Comparison of ENCODE assay signal across 19 cellular contexts in the genomic region with DNA sequence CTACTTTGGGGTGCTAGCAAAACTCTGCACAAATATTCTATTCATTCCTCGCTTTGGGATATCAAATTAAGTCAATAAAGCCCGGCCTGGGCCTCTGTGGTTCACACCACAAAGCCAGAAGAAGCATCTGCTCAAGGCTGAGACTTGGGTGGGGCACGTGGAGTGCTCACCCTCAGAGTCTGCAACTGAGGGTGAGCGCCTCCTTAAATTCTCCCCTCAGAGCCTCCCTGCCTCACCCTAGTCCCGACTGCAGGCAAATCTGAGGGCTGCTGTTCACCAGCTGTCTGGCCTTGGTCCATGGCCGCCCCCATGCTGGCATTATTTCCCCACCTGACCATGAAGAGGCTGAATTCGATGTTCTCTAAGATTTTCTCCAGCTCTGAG. TPM values are rescaled to one million over a fixed set of nuclear protein-coding genes. Genes with fewer than 3 reads are reported as not detected.
"Had no signal": no experiment of that assay in that cellular context is flagged by ENCODE, and none has a peak within 500 bp of the region (broad histone marks: within the 10 kb centered on the region; RNA-seq: fewer than 3 reads in every experiment).

No MANE protein-coding gene starts in this region.

- H3K9me3 Mint-ChIP-seq: activated CD4-positive, alpha-beta T cell treated with anti-CD3 and anti-CD28 coated beads, Interleukin-2, amount 10 ng/mL, durations not matched to agents 7 days and 5 days; activated naive CD8-positive, alpha-beta T cell treated with anti-CD3 and anti-CD28 coated beads, Interleukin-2, amount 10 ng/mL, durations not matched to agents 7 days and 5 days; activated T-cell treated with anti-CD3 and anti-CD28 coated beads, Interleukin-2, amount 50 U/mL, for 72 hours; nephron progenitor cell; stimulated activated effector memory CD8-positive, alpha-beta T cell treated with anti-CD3 and anti-CD28 coated beads, Interleukin-12 subunit alpha, Interleukin-12 subunit beta, amount 100 ng/mL, for 72 hours had no signal

- H3K36me3 Mint-ChIP-seq: stimulated activated effector memory CD8-positive, alpha-beta T cell treated with anti-CD3 and anti-CD28 coated beads, Interleukin-12 subunit alpha, Interleukin-12 subunit beta, amount 100 ng/mL, for 72 hours had no signal

- H3K9me3 ChIP-seq: sigmoid colon, thoracic aorta had no signal

- H3K36me3 ChIP-seq: sigmoid colon, thoracic aorta had no signal

- H3K4me3 Mint-ChIP-seq: activated CD4-positive, alpha-beta T cell treated with anti-CD3 and anti-CD28 coated beads, Interleukin-2, amount 10 ng/mL, durations not matched to agents 7 days and 5 days; activated naive CD8-positive, alpha-beta T cell treated with anti-CD3 and anti-CD28 coated beads, Interleukin-2, amount 10 ng/mL, durations not matched to agents 7 days and 5 days had no signal

- ATAC-seq: activated T-cell treated with anti-CD3 and anti-CD28 coated beads, Interleukin-2, amount 50 U/mL, for 72 hours; left cardiac atrium; stimulated activated effector memory CD8-positive, alpha-beta T cell treated with anti-CD3 and anti-CD28 coated beads, Interleukin-12 subunit alpha, Interleukin-12 subunit beta, amount 100 ng/mL, for 72 hours had no signal

- DNase-seq: activated CD4-positive, alpha-beta T cell treated with anti-CD3 and anti-CD28 coated beads, Interleukin-2, amount 10 ng/mL, durations not matched to agents 7 days and 5 days; activated CD8-positive, alpha-beta memory T cell treated with anti-CD3 and anti-CD28 coated beads, Interleukin-2, amount 50 U/mL, for 48 hours; activated gamma-delta T cell treated with Interleukin-2 at 50 U/mL for 16 hours; activated naive CD8-positive, alpha-beta T cell treated with anti-CD3 and anti-CD28 coated beads, Interleukin-2, amount 10 ng/mL, durations not matched to agents 7 days and 5 days; activated T-cell treated with anti-CD3 and anti-CD28 coated beads, Interleukin-2, amount 50 U/mL, for 72 hours; cerebellar nuclear complex; effector CD8-positive, alpha-beta T cell; foreskin melanocyte; head of caudate nucleus; left cardiac atrium; nephron progenitor cell; sigmoid colon; SW 1271 had no signal

- H3K27ac ChIP-seq: epithelial cell of prostate, sigmoid colon, thoracic aorta had no signal

- H3K4me3 ChIP-seq: lung, sigmoid colon had no signal

- H3K27ac Mint-ChIP-seq: activated CD4-positive, alpha-beta T cell treated with anti-CD3 and anti-CD28 coated beads, Interleukin-2, amount 10 ng/mL, durations not matched to agents 7 days and 5 days; activated naive CD8-positive, alpha-beta T cell treated with anti-CD3 and anti-CD28 coated beads, Interleukin-2, amount 10 ng/mL, durations not matched to agents 7 days and 5 days; activated T-cell treated with anti-CD3 and anti-CD28 coated beads, Interleukin-2, amount 50 U/mL, for 72 hours; nephron progenitor cell; stimulated activated effector memory CD8-positive, alpha-beta T cell treated with anti-CD3 and anti-CD28 coated beads, Interleukin-12 subunit alpha, Interleukin-12 subunit beta, amount 100 ng/mL, for 72 hours had no signal

RNA-seq across cellular contexts. Expression of a gene that starts 1.7 kb away (rescaled TPM):
- total RNA-seq: activated CD4-positive, alpha-beta T cell treated with anti-CD3 and anti-CD28 coated beads, Interleukin-2, amount 10 ng/mL, durations not matched to agents 7 days and 5 days; activated naive CD8-positive, alpha-beta T cell treated with anti-CD3 and anti-CD28 coated beads, Interleukin-2, amount 10 ng/mL, durations not matched to agents 7 days and 5 days; activated T-cell treated with anti-CD3 and anti-CD28 coated beads, Interleukin-2, amount 50 U/mL, for 72 hours; left cardiac atrium; osteocyte; sigmoid colon; thoracic aorta had no signal
- polyA plus RNA-seq: fibroblast of lung had no signal
